1 cellular context compared by ENCODE assay signal in the genomic region with DNA sequence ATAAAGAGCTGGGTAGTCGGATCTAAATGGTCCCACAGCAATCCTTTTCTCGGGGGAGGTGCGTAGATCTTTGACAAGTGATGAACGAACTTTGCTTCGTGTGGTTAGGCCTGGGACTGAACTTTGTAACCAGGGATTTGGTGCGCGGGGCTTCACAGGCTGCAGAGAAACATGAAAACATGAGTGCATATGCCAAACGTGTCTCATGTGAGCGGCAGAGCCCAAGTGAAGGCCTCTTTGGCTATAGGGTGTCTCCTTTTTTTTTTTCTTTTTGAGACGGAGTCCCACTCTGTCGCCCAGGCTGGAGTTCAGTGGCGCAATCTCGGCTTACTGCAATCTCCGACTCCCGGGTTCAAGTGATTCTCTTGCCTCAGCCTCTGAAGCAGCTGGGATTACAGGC.
TF ChIP-seq lines count a peak whose summit lies in the region.

No MANE protein-coding gene starts in this region.

TF ChIP-seq in K562, 482 proteins besides CTCF, POLR2A, EP300 and RAD21:
- TF ChIP-seq IRF2 (CRISPR knock-in tag; IDR thresholded peaks at IDR 0.05) (no peak), GABPB1 (CRISPR knock-in tag; IDR thresholded peaks at IDR 0.05) (no peak), MAZ (CRISPR knock-in tag; conservative IDR thresholded peaks at IDR 0.05 in 1 of 2, IDR thresholded peaks at IDR 0.05 in 1 of 2) (no peak), CBFA2T2 (conservative IDR thresholded peaks at IDR 0.05) (no peak), NONO (IDR thresholded peaks at IDR 0.05; ENCODE audit: low read depth in 2 of 2, low read length in 1 of 2) (no peak), ARID2 (IDR thresholded peaks at IDR 0.05) (no peak), ZNF707 (CRISPR knock-in tag; conservative IDR thresholded peaks at IDR 0.05) (no peak), HDAC1 (IDR thresholded peaks at IDR 0.05) (no peak), RBM25 (IDR thresholded peaks at IDR 0.05; ENCODE audit: low read depth, low read length, severe bottlenecking) (no peak), ZNF785 (CRISPR knock-in tag; IDR thresholded peaks at IDR 0.05) (no peak), TCF7L2 (IDR thresholded peaks at IDR 0.05; ENCODE audit: low read depth, low read length) (no peak), ZNF444 (CRISPR knock-in tag; IDR thresholded peaks at IDR 0.05) (no peak), TAF7 (tag; IDR thresholded peaks at IDR 0.05) (no peak), C11orf30 (IDR thresholded peaks at IDR 0.05; ENCODE audit: low read depth) (no peak), ZNF24 (IDR thresholded peaks at IDR 0.05) (no peak), ZNF121 (CRISPR knock-in tag; conservative IDR thresholded peaks at IDR 0.05) (no peak), ZBTB8A (IDR thresholded peaks at IDR 0.05; ENCODE audit: partially characterized antibody) (no peak), COPS2 (conservative IDR thresholded peaks at IDR 0.05) (no peak)
- TF ChIP-seq, protein P1, sequence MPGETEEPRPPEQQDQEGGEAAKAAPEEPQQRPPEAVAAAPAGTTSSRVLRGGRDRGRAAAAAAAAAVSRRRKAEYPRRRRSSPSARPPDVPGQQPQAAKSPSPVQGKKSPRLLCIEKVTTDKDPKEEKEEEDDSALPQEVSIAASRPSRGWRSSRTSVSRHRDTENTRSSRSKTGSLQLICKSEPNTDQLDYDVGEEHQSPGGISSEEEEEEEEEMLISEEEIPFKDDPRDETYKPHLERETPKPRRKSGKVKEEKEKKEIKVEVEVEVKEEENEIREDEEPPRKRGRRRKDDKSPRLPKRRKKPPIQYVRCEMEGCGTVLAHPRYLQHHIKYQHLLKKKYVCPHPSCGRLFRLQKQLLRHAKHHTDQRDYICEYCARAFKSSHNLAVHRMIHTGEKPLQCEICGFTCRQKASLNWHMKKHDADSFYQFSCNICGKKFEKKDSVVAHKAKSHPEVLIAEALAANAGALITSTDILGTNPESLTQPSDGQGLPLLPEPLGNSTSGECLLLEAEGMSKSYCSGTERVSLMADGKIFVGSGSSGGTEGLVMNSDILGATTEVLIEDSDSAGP (CRISPR knock-in tag; IDR thresholded peaks at IDR 0.05): no peak
- TF ChIP-seq, protein P2, sequence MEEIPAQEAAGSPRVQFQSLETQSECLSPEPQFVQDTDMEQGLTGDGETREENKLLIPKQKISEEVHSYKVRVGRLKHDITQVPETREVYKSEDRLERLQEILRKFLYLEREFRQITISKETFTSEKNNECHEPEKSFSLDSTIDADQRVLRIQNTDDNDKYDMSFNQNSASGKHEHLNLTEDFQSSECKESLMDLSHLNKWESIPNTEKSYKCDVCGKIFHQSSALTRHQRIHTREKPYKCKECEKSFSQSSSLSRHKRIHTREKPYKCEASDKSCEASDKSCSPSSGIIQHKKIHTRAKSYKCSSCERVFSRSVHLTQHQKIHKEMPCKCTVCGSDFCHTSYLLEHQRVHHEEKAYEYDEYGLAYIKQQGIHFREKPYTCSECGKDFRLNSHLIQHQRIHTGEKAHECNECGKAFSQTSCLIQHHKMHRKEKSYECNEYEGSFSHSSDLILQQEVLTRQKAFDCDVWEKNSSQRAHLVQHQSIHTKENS (CRISPR knock-in tag; IDR thresholded peaks at IDR 0.05): no peak
